Comparison of ENCODE assay signal across 17 cellular contexts in the genomic region with DNA sequence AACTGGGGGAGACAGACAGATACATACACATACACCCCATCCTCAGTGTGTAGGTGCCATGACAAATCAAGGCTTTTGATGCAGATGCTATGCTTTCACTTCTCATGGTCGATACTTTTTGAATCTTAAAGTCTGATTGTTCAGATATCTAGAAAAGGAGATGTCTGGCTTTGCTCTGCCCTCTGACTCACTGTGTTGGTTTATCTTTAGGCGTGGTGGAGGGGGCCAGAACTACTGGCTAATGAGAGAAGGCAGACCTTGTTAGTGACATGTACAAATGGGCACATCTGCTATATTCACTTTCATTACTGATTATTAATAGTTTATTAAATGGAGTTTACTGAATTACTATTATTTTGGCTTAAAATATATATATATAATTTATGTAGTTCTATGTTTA.
DNase-seq lines count a peak whose midpoint lies in the region; ATAC-seq and TF ChIP-seq lines count a peak whose summit lies in the region.
"Had no signal": no experiment of that assay in that cellular context is flagged by ENCODE, and none has a peak within 500 bp of the region (broad histone marks: within the 10 kb centered on the region; RNA-seq: fewer than 3 reads in every experiment).

No MANE protein-coding gene starts in this region.

- POLR2A ChIA-PET in IMR-90 (lab: Charles Lee; ENCODE audit: unreplicated experiment): no interaction called here

- H3K4me1 ChIP-seq in IMR-90 (ENCODE audit: control insufficient read depth, insufficient read depth, low read length) (peaks cover 24% of the 10 kb centered on the region), osteoblast (ENCODE audit: insufficient read depth, low read length) (peaks cover 73% of the 10 kb centered on the region)

- peaks cover 27% of the 10 kb centered on the region for H3K9me1 ChIP-seq in IMR-90 (ENCODE audit: insufficient read depth, low read length)

- intact Hi-C loops in IMR-90 (cut with micrococcal nuclease): loop anchor here (5.0 kb wide), 2 partner anchors 166 to 224 kb away; partner anchors contain the start of gene SIPA1L1

- 0 out of 2 replicates have a peak, but pooled peaks have one; percentile 19 for ATAC-seq in IMR-90 (ENCODE audit: low read depth)
- no peak for ATAC-seq in HG02981 (IDR thresholded peaks at IDR 0.05; ENCODE audit: unreplicated experiment)
- ATAC-seq: natural killer cell treated with Interleukin-12 subunit alpha and Interleukin-12 subunit beta and Interleukin-15 and Interleukin-18, amount 100 ng/mL, for 72 hours had no signal

- no peak overlapping the region for H3K56ac ChIP-seq in IMR-90 (ENCODE audit: extremely low read depth, insufficient read depth, low read length)

- H4K91ac ChIP-seq in IMR-90 (ENCODE audit: insufficient read depth, low read depth, low read length): peak overlapping the region; percentile 12; the same call in 1 of the 2 replicates

- H4K5ac ChIP-seq in IMR-90 (ENCODE audit: low read depth, low read length): no peak overlapping the region; the same call in 1 of the 2 replicates

- H2AFZ ChIP-seq in IMR-90 (replicated peaks; ENCODE audit: low read length, poor library complexity) (no peak overlapping the region), osteoblast (ENCODE audit: low read length) (no peak overlapping the region)

- no peak for TF ChIP-seq RAD21 in IMR-90 (IDR thresholded peaks at IDR 0.05; ENCODE audit: low read length)

- H3K9ac ChIP-seq in IMR-90 (ENCODE audit: low read depth, low read length): no peak overlapping the region

- H2AK9ac ChIP-seq in IMR-90 (replicated peaks; ENCODE audit: low read depth, low read length, poor library complexity): no peak overlapping the region

- WGBS in IMR-90 (ENCODE audit: extremely low coverage in 2 of 2, insufficient read length in 1 of 2), 2 experiments: no CpG with 5 or more reads among the region's 2 CpGs

- H3K79me2 ChIP-seq in osteoblast (ENCODE audit: insufficient read depth, low read length): peaks cover 57% of the 10 kb centered on the region

- CTCF ChIA-PET in IMR-90 (lab: Yijun Ruan, JAX): no interaction called here

- in situ Hi-C loops in IMR-90 (cut with MboI; ENCODE audit: low sequenced_read_pairs): no loop called here

- peak; percentile 31 for DNase-seq in GM12865 (ENCODE audit: low read depth)
- peak; percentile 42 for DNase-seq in IMR-90
- DNase-seq in amniotic epithelial cell (ENCODE audit: low read depth): peak; percentile 70
- no peak for DNase-seq in osteoblast (ENCODE audit: insufficient read length, low spot score, missing footprints)
- no peak for DNase-seq in GM03348 (ENCODE audit: low spot score)
- no peak for DNase-seq in RKO (ENCODE audit: low spot score)
- DNase-seq: activated CD4-positive, alpha-beta T cell treated with anti-CD3 and anti-CD28 coated beads, Interleukin-2, amount 10 ng/mL, durations not matched to agents 7 days and 5 days; activated T-cell treated with anti-CD3 and anti-CD28 coated beads, Interleukin-2, amount 50 U/mL, for 24 hours; amniotic stem cell; DMS153; GOT3; NCI-H82; T-helper 2 cell had no signal

- H2BK15ac ChIP-seq in IMR-90 (ENCODE audit: low read depth, low read length): peak overlapping the region; percentile 49; the same call in 1 of the 3 replicates

- peak overlapping the region; percentile 39; the same call in 1 of the 2 replicates for H3K18ac ChIP-seq in IMR-90 (ENCODE audit: low read depth, low read length)

- H2AK5ac ChIP-seq in IMR-90 (ENCODE audit: low read depth, low read length): peak overlapping the region; percentile 48; the same call in 1 of the 2 replicates

- H3K4me2 ChIP-seq in IMR-90 (ENCODE audit: low read depth, low read length) (peak overlapping the region; percentile 53; the same call in 1 of the 2 replicates), osteoblast (ENCODE audit: insufficient read depth, low read length) (peak overlapping the region; percentile 58)

- peaks cover 24 to 50% of the 10 kb centered on the region in 2 experiments for H3K79me1 ChIP-seq in IMR-90 (ENCODE audit: low read depth in 1 of 2, low read length in 2 of 2)

- H2BK20ac ChIP-seq in IMR-90 (ENCODE audit: low read depth, low read length): peak overlapping the region; percentile 57; the same call in 1 of the 2 replicates

- H3K27ac ChIP-seq in IMR-90 (ENCODE audit: insufficient read depth, low read length) (no peak overlapping the region), osteoblast (ENCODE audit: low read depth, low read length) (peak overlapping the region; percentile 98)
- H3K27ac ChIP-seq: suprapubic skin had no signal

- H3K36me3 ChIP-seq in IMR-90 (ENCODE audit: control insufficient read depth, insufficient read depth, low read length) (peaks cover 4% of the 10 kb centered on the region), osteoblast (ENCODE audit: insufficient read depth, low read length) (no peaks in the 10 kb centered on the region)
- H3K36me3 ChIP-seq: suprapubic skin had no signal

- dilution Hi-C loops in IMR-90 (cut with HindIII; ENCODE audit: low sequenced_read_pairs, unreplicated experiment): no loop called here

- peak overlapping the region; percentile 46 for H2BK5ac ChIP-seq in IMR-90 (ENCODE audit: low read depth, low read length, poor library complexity, severe bottlenecking)

- peak overlapping the region; percentile 66; the same call in 1 of the 2 replicates for H2BK120ac ChIP-seq in IMR-90 (ENCODE audit: low read depth, low read length)

- no TSS peak for BruUV-seq in IMR-90 (replicated peaks; lab: Mats Ljungman, UMichigan)

- no peak overlapping the region for H3K4me3 ChIP-seq in GM12865 (ENCODE audit: low read depth, low read length)
- H3K4me3 ChIP-seq in IMR-90 (ENCODE audit: insufficient read depth, low read depth, low read length): no peak overlapping the region
- peak overlapping the region; percentile 0 for H3K4me3 ChIP-seq in osteoblast (ENCODE audit: insufficient read depth, low read length)
- H3K4me3 ChIP-seq: lung, suprapubic skin had no signal

- TF ChIP-seq POLR2A in IMR-90 (IDR thresholded peaks at IDR 0.05; ENCODE audit: low read depth, low read length): no peak

- H3K9me3 ChIP-seq in IMR-90 (ENCODE audit: control insufficient read depth, insufficient read depth, low read length): no peaks in the 10 kb centered on the region
- no peaks in the 10 kb centered on the region for H3K9me3 ChIP-seq in osteoblast (ENCODE audit: low read depth, low read length)
- H3K9me3 ChIP-seq: suprapubic skin had no signal

- peak overlapping the region; percentile 47 for H3K14ac ChIP-seq in IMR-90 (replicated peaks; ENCODE audit: low read depth, low read length)

- H3K27me3 ChIP-seq in IMR-90 (ENCODE audit: control insufficient read depth, insufficient read depth, low read length): no peaks in the 10 kb centered on the region
- no peaks in the 10 kb centered on the region for H3K27me3 ChIP-seq in osteoblast (ENCODE audit: insufficient read depth, low read length)
- H3K27me3 ChIP-seq: suprapubic skin had no signal

- no peak overlapping the region; the same call in 1 of the 2 replicates for H3K4ac ChIP-seq in IMR-90 (ENCODE audit: low read depth, low read length)

- peak overlapping the region; percentile 75; the same call in 1 of the 2 replicates for H3K23ac ChIP-seq in IMR-90 (ENCODE audit: low read depth, low read length)

- TF ChIP-seq CTCF in GM12865 (IDR thresholded peaks at IDR 0.05; ENCODE audit: insufficient read depth, low read depth, low read length, missing control alignments): no peak
- no peak for TF ChIP-seq CTCF in IMR-90 (conservative IDR thresholded peaks at IDR 0.05; ENCODE audit: low read depth, low read length)
- no peak for TF ChIP-seq CTCF in osteoblast (IDR thresholded peaks at IDR 0.05; ENCODE audit: extremely low read depth, low read depth, low read length)

- H4K20me1 ChIP-seq in IMR-90 (ENCODE audit: insufficient read depth, low read length): peaks cover 18% of the 10 kb centered on the region
- no peaks in the 10 kb centered on the region for H4K20me1 ChIP-seq in osteoblast (ENCODE audit: insufficient read depth, low read length)

- peak overlapping the region in 1 of 2 experiments; percentile 31; a peak in 1 of 4 replicates for H4K8ac ChIP-seq in IMR-90 (ENCODE audit: low read depth in 2 of 2, low read length in 2 of 2)

TF ChIP-seq in IMR-90, 13 proteins besides CTCF, POLR2A, EP300 and RAD21:
- TF ChIP-seq MAZ (IDR thresholded peaks at IDR 0.05; ENCODE audit: borderline replicate concordance, low read depth, low read length) (peak; percentile 65; the same call in 1 of the 2 replicates), RCOR1 (IDR thresholded peaks at IDR 0.05; ENCODE audit: insufficient replicate concordance, low read length) (peak; percentile 67), CHD1 (IDR thresholded peaks at IDR 0.05; ENCODE audit: low read depth, low read length) (no peak), NFE2L2 (IDR thresholded peaks at IDR 0.05; ENCODE audit: low read depth, low read length) (no peak)
TF ChIP-seq in IMR-90: peak in this region for 2.

Comparison
In these comparisons a context has a peak if more than half of its experiments do, and no peak if none do; other contexts are left out.
1. DNase-seq: peak in GM12865 (single experiment), IMR-90 (single experiment) and amniotic epithelial cell (single experiment); none in osteoblast (single experiment), GM03348 (single experiment) and RKO (single experiment).